ENCODE assay signal across 14 cellular contexts in genomic region chr2:86175866-86176265, GRCh38.
"Had no signal": no experiment of that assay in that cellular context is flagged by ENCODE, and none has a peak within 500 bp of the region (broad histone marks: within the 10 kb centered on the region; RNA-seq: fewer than 3 reads in every experiment).

No MANE protein-coding gene starts in this region.

- H3K9me3 Mint-ChIP-seq: activated B cell treated with CpG ODN at 0.5 μM for 24 hours; activated CD4-positive, alpha-beta T cell treated with anti-CD3 and anti-CD28 coated beads, Interleukin-2, amount 10 ng/mL, durations not matched to agents 24 days and 14 days; nephron; T-cell had no signal

- H3K27me3 ChIP-seq: dorsolateral prefrontal cortex had no signal

- H3K9me3 ChIP-seq: prostate gland, SK-N-SH had no signal

- H3K27ac Mint-ChIP-seq: activated B cell treated with CpG ODN at 0.5 μM for 24 hours, nephron, T-cell had no signal

- ATAC-seq: sciatic nerve, T-cell had no signal

- H3K4me3 ChIP-seq: dorsolateral prefrontal cortex, prostate gland had no signal

- H3K27ac ChIP-seq: dorsolateral prefrontal cortex, prostate gland had no signal

- H3K27me3 Mint-ChIP-seq: activated B cell treated with CpG ODN at 0.5 μM for 24 hours; activated CD4-positive, alpha-beta T cell treated with anti-CD3 and anti-CD28 coated beads, Interleukin-2, amount 10 ng/mL, durations not matched to agents 24 days and 14 days; T-cell had no signal

- FAIRE-seq: bronchial epithelial cell had no signal

- DNase-seq: activated B cell treated with CpG ODN at 0.5 μM for 24 hours; activated CD4-positive, alpha-beta T cell treated with anti-CD3 and anti-CD28 coated beads, Interleukin-2, amount 10 ng/mL, durations not matched to agents 24 days and 14 days; activated CD8-positive, alpha-beta memory T cell treated with anti-CD3 and anti-CD28 coated beads for 24 hours; activated naive CD4-positive, alpha-beta T cell treated with Interleukin-2 at 50 U/mL for 16 hours; dorsolateral prefrontal cortex; erythroblast; islet precursor cell; occipital lobe; SK-N-SH; T-cell had no signal

- H3K4me1 Mint-ChIP-seq: nephron had no signal

- H3K4me1 ChIP-seq: prostate gland had no signal

- H3K4me3 Mint-ChIP-seq: activated B cell treated with CpG ODN at 0.5 μM for 24 hours; activated CD4-positive, alpha-beta T cell treated with anti-CD3 and anti-CD28 coated beads, Interleukin-2, amount 10 ng/mL, durations not matched to agents 24 days and 14 days; nephron; T-cell had no signal

- H3K36me3 ChIP-seq: prostate gland had no signal
